Comparison of ENCODE assay signal across 8 cellular contexts in genomic region chr16:90019201-90019542, GRCh38. TPM values are rescaled to one million over a fixed set of nuclear protein-coding genes. Genes with fewer than 3 reads are reported as not detected.
DNase-seq lines count a peak whose midpoint lies in the region; ATAC-seq and TF ChIP-seq lines count a peak whose summit lies in the region.

Gene DBNDD1 (minus strand): TSS chr16:90019456. CDS start chr16:90019341, 115 bp downstream.

- peaks cover 4% of the 10 kb centered on the region for H3K36me3 Mint-ChIP-seq in activated T-helper 2 cell treated with anti-CD3 and anti-CD28 coated beads, Interferon-gamma antibody, Interleukin-2, Interleukin-4, amounts not matched to agents 10 μg/mL and 5 μg/mL and 100 μg/mL, durations not matched to agents 14 hours and 24 hours and 36 hours (ENCODE audit: low read depth)

- H3K9ac ChIP-seq in iPS-15b (ENCODE audit: low read depth, low read length), result peak within 1 kb of the TSS; percentile 28

- ATAC-seq in HG03045 (IDR thresholded peaks at IDR 0.05; ENCODE audit: unreplicated experiment), result no peak

- H3K36me3 ChIP-seq in iPS-15b (ENCODE audit: control insufficient read depth, insufficient read depth, low read length), result peaks cover 3% of the 10 kb centered on the region
- H3K36me3 ChIP-seq in spleen, result no peaks in the 10 kb centered on the region

- peaks cover 33% of the 10 kb centered on the region for H3K27me3 Mint-ChIP-seq in activated T-helper 2 cell treated with anti-CD3 and anti-CD28 coated beads, Interferon-gamma antibody, Interleukin-2, Interleukin-4, amounts not matched to agents 10 μg/mL and 5 μg/mL and 100 μg/mL, durations not matched to agents 14 hours and 24 hours and 36 hours (ENCODE audit: low read depth)

- H3K27me3 ChIP-seq in HL-60 (ENCODE audit: insufficient read depth, poor library complexity, severe bottlenecking) (no peaks in the 10 kb centered on the region), iPS-15b (ENCODE audit: control insufficient read depth, insufficient read depth, low read length) (no peaks in the 10 kb centered on the region), spleen (replicated peaks in 1 of 7) (peaks cover 0 to 45% (median 14%) of the 10 kb centered on the region in 7 donors)

- intact Hi-C loops in activated T-helper 2 cell treated with anti-CD3 and anti-CD28 coated beads, Interferon-gamma antibody, Interleukin-2, Interleukin-4, amounts not matched to agents 10 μg/mL and 5 μg/mL and 100 μg/mL, durations not matched to agents 14 hours and 24 hours and 36 hours (cut with micrococcal nuclease), result no loop called here
- intact Hi-C loops in spleen (cut with DNase I; ENCODE audit: low total_unique reads), result no loop called here

- POLR2A ChIA-PET in GM10248 (lab: Yijun Ruan, JAX), result no interaction called here

- peak within 1 kb of the TSS; percentile 29 for H3K4me3 ChIP-seq in HL-60 (replicated peaks; ENCODE audit: insufficient read depth, low read length)
- H3K4me3 ChIP-seq in iPS-15b (ENCODE audit: low read depth, low read length), result peak within 1 kb of the TSS; percentile 71
- peak within 1 kb of the TSS; percentile 18 to 78 (median 50) for H3K4me3 ChIP-seq in spleen

- peaks cover 17% of the 10 kb centered on the region for H3K4me1 ChIP-seq in iPS-15b (ENCODE audit: control insufficient read depth, insufficient read depth, low read length)
- H3K4me1 ChIP-seq in spleen, result peaks cover 10 to 55% (median 41%) of the 10 kb centered on the region in 6 donors

- H3K9me3 Mint-ChIP-seq in activated T-helper 2 cell treated with anti-CD3 and anti-CD28 coated beads, Interferon-gamma antibody, Interleukin-2, Interleukin-4, amounts not matched to agents 10 μg/mL and 5 μg/mL and 100 μg/mL, durations not matched to agents 14 hours and 24 hours and 36 hours, result peaks cover 5% of the 10 kb centered on the region

- DNase-seq in HL-60 (ENCODE audit: low read depth in 1 of 2, low spot score in 1 of 2), result no peak
- no peak for DNase-seq in activated T-helper 2 cell treated with anti-CD3 and anti-CD28 coated beads, Interferon-gamma antibody, Interleukin-2, Interleukin-4, amounts not matched to agents 10 μg/mL and 5 μg/mL and 100 μg/mL, durations not matched to agents 14 hours and 24 hours and 36 hours (ENCODE audit: low spot score)
- DNase-seq in spleen, result no peak
- no peak for DNase-seq in GM10248 (ENCODE audit: extremely low spot score)
- no peak for DNase-seq in stimulated activated CD4-positive, alpha-beta T cell treated with anti-CD3 and anti-CD28 coated beads, Interleukin-1b, Interleukin-23, amount 100 ng/mL, for 48 hours
- no peak for DNase-seq in superior temporal gyrus (ENCODE audit: extremely low spot score)

- no peak within 1 kb of the TSS for H3K27ac ChIP-seq in HL-60 (replicated peaks)
- H3K27ac ChIP-seq in spleen, result no peak within 1 kb of the TSS

- CTCF ChIA-PET in GM10248 (lab: Yijun Ruan, JAX), result interaction anchor here (0.8 to 1.5 kb wide), 2 partner anchors 10 to 12 kb away, joined by 3 to 4 read pairs; no protein-coding TSS in a partner anchor

- no peak within 1 kb of the TSS for H3K27ac Mint-ChIP-seq in activated T-helper 2 cell treated with anti-CD3 and anti-CD28 coated beads, Interferon-gamma antibody, Interleukin-2, Interleukin-4, amounts not matched to agents 10 μg/mL and 5 μg/mL and 100 μg/mL, durations not matched to agents 14 hours and 24 hours and 36 hours

- TF ChIP-seq CTCF in HL-60 (IDR thresholded peaks at IDR 0.05; ENCODE audit: insufficient read depth, low read length) (no peak), spleen (IDR thresholded peaks at IDR 0.05 in 8 of 11, conservative IDR thresholded peaks at IDR 0.05 in 3 of 11) (no peak), GM10248 (IDR thresholded peaks at IDR 0.05; ENCODE audit: control extremely low read depth, extremely low read depth, low read depth, missing control alignments) (no peak)

- peak within 1 kb of the TSS; percentile 67 for H3K4me3 Mint-ChIP-seq in activated T-helper 2 cell treated with anti-CD3 and anti-CD28 coated beads, Interferon-gamma antibody, Interleukin-2, Interleukin-4, amounts not matched to agents 10 μg/mL and 5 μg/mL and 100 μg/mL, durations not matched to agents 14 hours and 24 hours and 36 hours (ENCODE audit: low read depth)

- H3K9me3 ChIP-seq in iPS-15b (ENCODE audit: control insufficient read depth, insufficient read depth, low read length), result no peaks in the 10 kb centered on the region
- no peaks in the 10 kb centered on the region for H3K9me3 ChIP-seq in spleen

- H3K4me1 Mint-ChIP-seq in activated T-helper 2 cell treated with anti-CD3 and anti-CD28 coated beads, Interferon-gamma antibody, Interleukin-2, Interleukin-4, amounts not matched to agents 10 μg/mL and 5 μg/mL and 100 μg/mL, durations not matched to agents 14 hours and 24 hours and 36 hours (ENCODE audit: low read depth), result peaks cover 9% of the 10 kb centered on the region

- WGBS in spleen, 5 donors, result 0 to 2% (median 0%) methylated on average over 4 to 49 of the region's 49 CpGs

- no peak for TF ChIP-seq POLR2A in spleen (IDR thresholded peaks at IDR 0.05)

RNA-seq across cellular contexts. Expression of gene DBNDD1, which starts in this region (rescaled TPM):
- total RNA-seq in activated T-helper 2 cell treated with anti-CD3 and anti-CD28 coated beads, Interferon-gamma antibody, Interleukin-2, Interleukin-4, amounts not matched to agents 10 μg/mL and 5 μg/mL and 100 μg/mL, durations not matched to agents 14 hours and 24 hours and 36 hours, result 0.43 and 0.69 TPM in 2 replicates
- 1 to 10 TPM in 6 of 7 donors, under 1 TPM in 1; 0.66 to 3.7 (median 1.8) TPM for total RNA-seq in spleen
- 1 to 10 TPM in 2 of 3 donors, under 1 TPM in 1; 0.87 to 1.9 (median 1.6) TPM for polyA plus RNA-seq in spleen
